In the genomic region with DNA sequence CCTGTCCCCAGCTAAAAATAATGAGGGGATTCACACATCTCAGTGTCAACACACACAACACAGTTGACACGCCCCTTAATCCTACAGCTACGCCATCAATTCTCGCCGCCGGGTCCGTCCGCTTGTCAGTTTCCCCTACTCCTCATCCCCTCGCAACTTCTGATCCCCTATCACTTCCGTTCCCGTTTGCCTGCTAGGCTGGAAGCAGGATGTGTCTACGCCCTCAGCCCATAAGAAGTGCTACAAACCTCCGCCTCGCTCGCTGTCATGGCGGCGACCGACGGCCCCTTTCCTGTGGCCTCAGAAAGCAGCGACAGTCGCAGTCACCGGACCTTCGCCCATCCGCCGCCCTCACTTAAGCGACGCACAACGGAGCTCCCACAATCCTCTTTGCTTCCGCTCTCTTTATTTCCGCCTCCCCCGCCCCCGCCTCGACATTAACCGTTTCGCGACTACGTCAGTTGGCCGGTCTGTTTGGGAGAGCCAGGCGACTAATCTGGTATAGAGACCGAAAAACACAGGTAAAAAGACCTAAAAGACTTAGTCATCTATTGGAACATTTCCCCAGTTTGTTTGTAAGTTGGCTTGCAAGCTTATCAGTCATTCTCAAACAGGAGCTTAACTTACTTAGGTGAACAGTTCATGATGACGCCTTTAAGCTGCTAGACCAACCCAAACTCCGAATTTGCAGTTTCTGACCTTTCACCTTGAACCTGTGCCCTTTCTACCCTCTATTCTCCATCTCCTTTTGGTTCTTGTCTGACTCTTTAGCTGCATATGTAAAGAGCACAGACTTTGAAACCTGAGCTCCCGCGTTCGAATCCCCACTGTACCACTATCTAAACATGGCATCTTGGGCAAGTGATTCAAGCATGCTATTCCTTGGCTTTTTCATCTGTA, we compare ENCODE assay signal across 1 cellular context.
A peak's percentile ranks its signal among the peaks of the same experiment; 100 is the strongest.
TF ChIP-seq lines count a peak whose summit lies in the region.

A gene with protein sequence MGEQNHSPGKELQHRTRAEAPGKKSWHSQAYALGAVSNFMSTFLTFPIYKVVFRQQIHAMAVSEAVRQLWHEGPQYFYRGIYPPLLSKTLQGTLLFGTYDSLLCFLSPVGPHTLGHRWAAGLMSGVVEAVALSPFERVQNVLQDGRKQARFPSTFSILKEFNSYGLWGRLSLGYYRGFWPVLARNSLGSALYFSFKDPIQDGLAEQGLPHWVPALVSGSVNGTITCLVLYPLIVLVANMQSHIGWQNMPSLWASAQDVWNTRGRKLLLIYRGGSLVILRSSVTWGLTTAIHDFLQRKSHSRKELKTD (minus strand): TSS at position 380 of the 900 bp plus-strand sequence. CDS start 51,752 bp downstream, outside the sequence.

TF ChIP-seq in K562, 482 proteins besides CTCF, POLR2A, EP300 and RAD21 (continued from another document and continues in another):
- TF ChIP-seq HDAC1 (IDR thresholded peaks at IDR 0.05): peak in 1 of 2 experiments; percentile 86; a peak in 2 of 4 replicates
- TF ChIP-seq HNRNPLL (IDR thresholded peaks at IDR 0.05; ENCODE audit: low read depth, low read length, poor library complexity, severe bottlenecking): peak; percentile 30
- TF ChIP-seq BACH1 (tag; IDR thresholded peaks at IDR 0.05): no peak
- TF ChIP-seq, protein P1, sequence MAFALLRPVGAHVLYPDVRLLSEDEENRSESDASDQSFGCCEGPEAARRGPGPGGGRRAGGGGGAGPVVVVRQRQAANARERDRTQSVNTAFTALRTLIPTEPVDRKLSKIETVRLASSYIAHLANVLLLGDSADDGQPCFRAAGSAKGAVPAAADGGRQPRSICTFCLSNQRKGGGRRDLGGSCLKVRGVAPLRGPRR (CRISPR knock-in tag; IDR thresholded peaks at IDR 0.05): no peak
- no peak for TF ChIP-seq ZBTB7A (IDR thresholded peaks at IDR 0.05; ENCODE audit: borderline replicate concordance, control insufficient read depth, low read depth, low read length)
- no peak for TF ChIP-seq MEF2A (IDR thresholded peaks at IDR 0.05; ENCODE audit: control insufficient read depth, low read depth, low read length)
- TF ChIP-seq, protein P2, sequence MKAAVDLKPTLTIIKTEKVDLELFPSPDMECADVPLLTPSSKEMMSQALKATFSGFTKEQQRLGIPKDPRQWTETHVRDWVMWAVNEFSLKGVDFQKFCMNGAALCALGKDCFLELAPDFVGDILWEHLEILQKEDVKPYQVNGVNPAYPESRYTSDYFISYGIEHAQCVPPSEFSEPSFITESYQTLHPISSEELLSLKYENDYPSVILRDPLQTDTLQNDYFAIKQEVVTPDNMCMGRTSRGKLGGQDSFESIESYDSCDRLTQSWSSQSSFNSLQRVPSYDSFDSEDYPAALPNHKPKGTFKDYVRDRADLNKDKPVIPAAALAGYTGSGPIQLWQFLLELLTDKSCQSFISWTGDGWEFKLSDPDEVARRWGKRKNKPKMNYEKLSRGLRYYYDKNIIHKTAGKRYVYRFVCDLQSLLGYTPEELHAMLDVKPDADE (conservative IDR thresholded peaks at IDR 0.05; ENCODE audit: control insufficient read depth, low read depth, low read length): no peak
- TF ChIP-seq FOS (IDR thresholded peaks at IDR 0.05; ENCODE audit: extremely low read depth, insufficient read length): no peak
- peak; percentile 72 for TF ChIP-seq MBD2 (IDR thresholded peaks at IDR 0.05; ENCODE audit: borderline replicate concordance, low read depth)
- TF ChIP-seq, protein P3, sequence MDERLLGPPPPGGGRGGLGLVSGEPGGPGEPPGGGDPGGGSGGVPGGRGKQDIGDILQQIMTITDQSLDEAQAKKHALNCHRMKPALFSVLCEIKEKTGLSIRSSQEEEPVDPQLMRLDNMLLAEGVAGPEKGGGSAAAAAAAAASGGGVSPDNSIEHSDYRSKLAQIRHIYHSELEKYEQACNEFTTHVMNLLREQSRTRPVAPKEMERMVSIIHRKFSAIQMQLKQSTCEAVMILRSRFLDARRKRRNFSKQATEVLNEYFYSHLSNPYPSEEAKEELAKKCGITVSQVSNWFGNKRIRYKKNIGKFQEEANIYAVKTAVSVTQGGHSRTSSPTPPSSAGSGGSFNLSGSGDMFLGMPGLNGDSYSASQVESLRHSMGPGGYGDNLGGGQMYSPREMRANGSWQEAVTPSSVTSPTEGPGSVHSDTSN (CRISPR knock-in tag; IDR thresholded peaks at IDR 0.05; ENCODE audit: low read depth): no peak
- TF ChIP-seq, protein P3 (tag; conservative IDR thresholded peaks at IDR 0.05; ENCODE audit: low read depth): peak; percentile 56
- peak; percentile 47; the same call in 1 of the 2 replicates for TF ChIP-seq SP1 (CRISPR knock-in tag; IDR thresholded peaks at IDR 0.05)
- peak; percentile 88 for TF ChIP-seq NFRKB (IDR thresholded peaks at IDR 0.05; ENCODE audit: low read depth)
- TF ChIP-seq KLF13 (tag; IDR thresholded peaks at IDR 0.05; ENCODE audit: borderline replicate concordance, low read depth): peak; percentile 87; the same call in 1 of the 2 replicates
- TF ChIP-seq, protein P4, sequence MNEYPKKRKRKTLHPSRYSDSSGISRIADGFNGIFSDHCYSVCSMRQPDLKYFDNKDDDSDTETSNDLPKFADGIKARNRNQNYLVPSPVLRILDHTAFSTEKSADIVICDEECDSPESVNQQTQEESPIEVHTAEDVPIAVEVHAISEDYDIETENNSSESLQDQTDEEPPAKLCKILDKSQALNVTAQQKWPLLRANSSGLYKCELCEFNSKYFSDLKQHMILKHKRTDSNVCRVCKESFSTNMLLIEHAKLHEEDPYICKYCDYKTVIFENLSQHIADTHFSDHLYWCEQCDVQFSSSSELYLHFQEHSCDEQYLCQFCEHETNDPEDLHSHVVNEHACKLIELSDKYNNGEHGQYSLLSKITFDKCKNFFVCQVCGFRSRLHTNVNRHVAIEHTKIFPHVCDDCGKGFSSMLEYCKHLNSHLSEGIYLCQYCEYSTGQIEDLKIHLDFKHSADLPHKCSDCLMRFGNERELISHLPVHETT (CRISPR knock-in tag; conservative IDR thresholded peaks at IDR 0.05 in 1 of 2, IDR thresholded peaks at IDR 0.05 in 1 of 2): peak in 1 of 2 experiments; percentile 94; a peak in 2 of 4 replicates
- TF ChIP-seq ZNF76 (CRISPR knock-in tag; IDR thresholded peaks at IDR 0.05; ENCODE audit: borderline replicate concordance): peak; percentile 83; the same call in 1 of the 2 replicates
- TF ChIP-seq, protein P5, sequence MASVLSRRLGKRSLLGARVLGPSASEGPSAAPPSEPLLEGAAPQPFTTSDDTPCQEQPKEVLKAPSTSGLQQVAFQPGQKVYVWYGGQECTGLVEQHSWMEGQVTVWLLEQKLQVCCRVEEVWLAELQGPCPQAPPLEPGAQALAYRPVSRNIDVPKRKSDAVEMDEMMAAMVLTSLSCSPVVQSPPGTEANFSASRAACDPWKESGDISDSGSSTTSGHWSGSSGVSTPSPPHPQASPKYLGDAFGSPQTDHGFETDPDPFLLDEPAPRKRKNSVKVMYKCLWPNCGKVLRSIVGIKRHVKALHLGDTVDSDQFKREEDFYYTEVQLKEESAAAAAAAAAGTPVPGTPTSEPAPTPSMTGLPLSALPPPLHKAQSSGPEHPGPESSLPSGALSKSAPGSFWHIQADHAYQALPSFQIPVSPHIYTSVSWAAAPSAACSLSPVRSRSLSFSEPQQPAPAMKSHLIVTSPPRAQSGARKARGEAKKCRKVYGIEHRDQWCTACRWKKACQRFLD (CRISPR knock-in tag; IDR thresholded peaks at IDR 0.05): 0 out of 2 replicates have a peak, but pooled peaks have one; percentile 20
- no peak for TF ChIP-seq ZKSCAN8 (CRISPR knock-in tag; IDR thresholded peaks at IDR 0.05)
- TF ChIP-seq, protein P6, sequence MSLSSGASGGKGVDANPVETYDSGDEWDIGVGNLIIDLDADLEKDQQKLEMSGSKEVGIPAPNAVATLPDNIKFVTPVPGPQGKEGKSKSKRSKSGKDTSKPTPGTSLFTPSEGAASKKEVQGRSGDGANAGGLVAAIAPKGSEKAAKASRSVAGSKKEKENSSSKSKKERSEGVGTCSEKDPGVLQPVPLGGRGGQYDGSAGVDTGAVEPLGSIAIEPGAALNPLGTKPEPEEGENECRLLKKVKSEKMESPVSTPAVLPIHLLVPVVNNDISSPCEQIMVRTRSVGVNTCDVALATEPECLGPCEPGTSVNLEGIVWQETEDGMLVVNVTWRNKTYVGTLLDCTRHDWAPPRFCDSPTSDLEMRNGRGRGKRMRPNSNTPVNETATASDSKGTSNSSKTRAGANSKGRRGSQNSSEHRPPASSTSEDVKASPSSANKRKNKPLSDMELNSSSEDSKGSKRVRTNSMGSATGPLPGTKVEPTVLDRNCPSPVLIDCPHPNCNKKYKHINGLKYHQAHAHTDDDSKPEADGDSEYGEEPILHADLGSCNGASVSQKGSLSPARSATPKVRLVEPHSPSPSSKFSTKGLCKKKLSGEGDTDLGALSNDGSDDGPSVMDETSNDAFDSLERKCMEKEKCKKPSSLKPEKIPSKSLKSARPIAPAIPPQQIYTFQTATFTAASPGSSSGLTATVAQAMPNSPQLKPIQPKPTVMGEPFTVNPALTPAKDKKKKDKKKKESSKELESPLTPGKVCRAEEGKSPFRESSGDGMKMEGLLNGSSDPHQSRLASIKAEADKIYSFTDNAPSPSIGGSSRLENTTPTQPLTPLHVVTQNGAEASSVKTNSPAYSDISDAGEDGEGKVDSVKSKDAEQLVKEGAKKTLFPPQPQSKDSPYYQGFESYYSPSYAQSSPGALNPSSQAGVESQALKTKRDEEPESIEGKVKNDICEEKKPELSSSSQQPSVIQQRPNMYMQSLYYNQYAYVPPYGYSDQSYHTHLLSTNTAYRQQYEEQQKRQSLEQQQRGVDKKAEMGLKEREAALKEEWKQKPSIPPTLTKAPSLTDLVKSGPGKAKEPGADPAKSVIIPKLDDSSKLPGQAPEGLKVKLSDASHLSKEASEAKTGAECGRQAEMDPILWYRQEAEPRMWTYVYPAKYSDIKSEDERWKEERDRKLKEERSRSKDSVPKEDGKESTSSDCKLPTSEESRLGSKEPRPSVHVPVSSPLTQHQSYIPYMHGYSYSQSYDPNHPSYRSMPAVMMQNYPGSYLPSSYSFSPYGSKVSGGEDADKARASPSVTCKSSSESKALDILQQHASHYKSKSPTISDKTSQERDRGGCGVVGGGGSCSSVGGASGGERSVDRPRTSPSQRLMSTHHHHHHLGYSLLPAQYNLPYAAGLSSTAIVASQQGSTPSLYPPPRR (CRISPR knock-in tag; IDR thresholded peaks at IDR 0.05; ENCODE audit: borderline replicate concordance): no peak
- TF ChIP-seq NCOA1 (IDR thresholded peaks at IDR 0.05; ENCODE audit: low read depth): peak; percentile 99
- TF ChIP-seq NR3C1 (CRISPR knock-in tag; IDR thresholded peaks at IDR 0.05): no peak
- TF ChIP-seq, protein P7, sequence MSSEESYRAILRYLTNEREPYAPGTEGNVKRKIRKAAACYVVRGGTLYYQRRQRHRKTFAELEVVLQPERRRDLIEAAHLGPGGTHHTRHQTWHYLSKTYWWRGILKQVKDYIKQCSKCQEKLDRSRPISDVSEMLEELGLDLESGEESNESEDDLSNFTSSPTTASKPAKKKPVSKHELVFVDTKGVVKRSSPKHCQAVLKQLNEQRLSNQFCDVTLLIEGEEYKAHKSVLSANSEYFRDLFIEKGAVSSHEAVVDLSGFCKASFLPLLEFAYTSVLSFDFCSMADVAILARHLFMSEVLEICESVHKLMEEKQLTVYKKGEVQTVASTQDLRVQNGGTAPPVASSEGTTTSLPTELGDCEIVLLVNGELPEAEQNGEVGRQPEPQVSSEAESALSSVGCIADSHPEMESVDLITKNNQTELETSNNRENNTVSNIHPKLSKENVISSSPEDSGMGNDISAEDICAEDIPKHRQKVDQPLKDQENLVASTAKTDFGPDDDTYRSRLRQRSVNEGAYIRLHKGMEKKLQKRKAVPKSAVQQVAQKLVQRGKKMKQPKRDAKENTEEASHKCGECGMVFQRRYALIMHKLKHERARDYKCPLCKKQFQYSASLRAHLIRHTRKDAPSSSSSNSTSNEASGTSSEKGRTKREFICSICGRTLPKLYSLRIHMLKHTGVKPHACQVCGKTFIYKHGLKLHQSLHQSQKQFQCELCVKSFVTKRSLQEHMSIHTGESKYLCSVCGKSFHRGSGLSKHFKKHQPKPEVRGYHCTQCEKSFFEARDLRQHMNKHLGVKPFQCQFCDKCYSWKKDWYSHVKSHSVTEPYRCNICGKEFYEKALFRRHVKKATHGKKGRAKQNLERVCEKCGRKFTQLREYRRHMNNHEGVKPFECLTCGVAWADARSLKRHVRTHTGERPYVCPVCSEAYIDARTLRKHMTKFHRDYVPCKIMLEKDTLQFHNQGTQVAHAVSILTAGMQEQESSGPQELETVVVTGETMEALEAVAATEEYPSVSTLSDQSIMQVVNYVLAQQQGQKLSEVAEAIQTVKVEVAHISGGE (CRISPR knock-in tag; IDR thresholded peaks at IDR 0.05): peak; percentile 93 to 98 (median 97)
- TF ChIP-seq, protein P8, sequence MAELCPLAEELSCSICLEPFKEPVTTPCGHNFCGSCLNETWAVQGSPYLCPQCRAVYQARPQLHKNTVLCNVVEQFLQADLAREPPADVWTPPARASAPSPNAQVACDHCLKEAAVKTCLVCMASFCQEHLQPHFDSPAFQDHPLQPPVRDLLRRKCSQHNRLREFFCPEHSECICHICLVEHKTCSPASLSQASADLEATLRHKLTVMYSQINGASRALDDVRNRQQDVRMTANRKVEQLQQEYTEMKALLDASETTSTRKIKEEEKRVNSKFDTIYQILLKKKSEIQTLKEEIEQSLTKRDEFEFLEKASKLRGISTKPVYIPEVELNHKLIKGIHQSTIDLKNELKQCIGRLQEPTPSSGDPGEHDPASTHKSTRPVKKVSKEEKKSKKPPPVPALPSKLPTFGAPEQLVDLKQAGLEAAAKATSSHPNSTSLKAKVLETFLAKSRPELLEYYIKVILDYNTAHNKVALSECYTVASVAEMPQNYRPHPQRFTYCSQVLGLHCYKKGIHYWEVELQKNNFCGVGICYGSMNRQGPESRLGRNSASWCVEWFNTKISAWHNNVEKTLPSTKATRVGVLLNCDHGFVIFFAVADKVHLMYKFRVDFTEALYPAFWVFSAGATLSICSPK (IDR thresholded peaks at IDR 0.05; ENCODE audit: borderline replicate concordance): no peak
- TF ChIP-seq BHLHE40 (IDR thresholded peaks at IDR 0.05; ENCODE audit: low read length): peak; percentile 34; the same call in 1 of the 2 replicates
- peak; percentile 89 for TF ChIP-seq POLR2AphosphoS5 (IDR thresholded peaks at IDR 0.05; ENCODE audit: control insufficient read depth, insufficient read depth, low read depth, low read length)
- TF ChIP-seq CREB1 (IDR thresholded peaks at IDR 0.05): peak; percentile 95
- TF ChIP-seq CREB1 (CRISPR knock-in tag; IDR thresholded peaks at IDR 0.05): peak; percentile 94
- peak; percentile 80 for TF ChIP-seq TAF9B (IDR thresholded peaks at IDR 0.05; ENCODE audit: partially characterized antibody)
- TF ChIP-seq, protein P9, sequence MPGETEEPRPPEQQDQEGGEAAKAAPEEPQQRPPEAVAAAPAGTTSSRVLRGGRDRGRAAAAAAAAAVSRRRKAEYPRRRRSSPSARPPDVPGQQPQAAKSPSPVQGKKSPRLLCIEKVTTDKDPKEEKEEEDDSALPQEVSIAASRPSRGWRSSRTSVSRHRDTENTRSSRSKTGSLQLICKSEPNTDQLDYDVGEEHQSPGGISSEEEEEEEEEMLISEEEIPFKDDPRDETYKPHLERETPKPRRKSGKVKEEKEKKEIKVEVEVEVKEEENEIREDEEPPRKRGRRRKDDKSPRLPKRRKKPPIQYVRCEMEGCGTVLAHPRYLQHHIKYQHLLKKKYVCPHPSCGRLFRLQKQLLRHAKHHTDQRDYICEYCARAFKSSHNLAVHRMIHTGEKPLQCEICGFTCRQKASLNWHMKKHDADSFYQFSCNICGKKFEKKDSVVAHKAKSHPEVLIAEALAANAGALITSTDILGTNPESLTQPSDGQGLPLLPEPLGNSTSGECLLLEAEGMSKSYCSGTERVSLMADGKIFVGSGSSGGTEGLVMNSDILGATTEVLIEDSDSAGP (CRISPR knock-in tag; IDR thresholded peaks at IDR 0.05): no peak
- peak; percentile 91 to 96 for TF ChIP-seq FOXK2 (conservative IDR thresholded peaks at IDR 0.05 in 1 of 2, IDR thresholded peaks at IDR 0.05 in 1 of 2; ENCODE audit: low read depth in 2 of 2)
